In the genomic region with DNA sequence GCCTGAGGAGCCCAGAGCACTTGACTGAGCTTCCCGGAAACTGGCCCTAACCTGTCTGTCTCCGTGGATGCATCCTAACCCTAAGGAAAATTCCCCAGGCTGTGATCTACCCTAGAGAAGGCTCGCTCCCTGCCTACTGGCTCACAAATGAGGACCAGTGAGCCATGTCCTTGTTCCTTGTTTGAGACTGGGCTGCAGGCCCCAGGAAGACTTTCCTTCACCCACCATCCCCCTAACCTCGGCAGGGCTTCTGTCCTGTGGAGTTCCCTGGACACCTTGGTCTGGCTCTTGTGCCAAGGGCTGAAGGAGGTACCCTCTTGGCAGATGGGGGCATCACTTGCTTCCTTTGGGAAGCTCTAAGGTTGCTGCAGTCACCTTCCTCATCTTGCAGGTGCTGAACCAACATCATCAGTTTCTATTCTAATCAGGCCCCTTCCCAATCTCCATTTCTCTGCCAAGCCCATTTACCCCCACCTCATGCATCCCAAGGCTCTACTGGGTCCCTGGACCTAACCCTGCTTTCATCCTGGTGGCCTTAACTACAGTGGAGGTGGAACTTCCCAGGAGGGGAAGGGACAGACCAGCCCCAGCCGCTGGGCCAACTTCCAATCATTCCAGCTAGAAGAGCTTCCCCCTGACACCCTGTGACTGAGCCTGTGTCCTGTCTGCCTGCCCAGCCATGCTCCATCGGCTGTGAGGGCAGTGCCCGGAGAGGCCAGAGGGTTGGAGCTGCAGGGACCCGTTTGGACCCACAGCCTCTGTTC, we compare ENCODE assay signal across 8 cellular contexts. TPM values are rescaled to one million over a fixed set of nuclear protein-coding genes. Genes with fewer than 3 reads are reported as not detected.
DNase-seq lines count a peak whose midpoint lies in the region; ATAC-seq and TF ChIP-seq lines count a peak whose summit lies in the region.

No MANE protein-coding gene starts in this region.

- no peak for TF ChIP-seq POLR2A in Peyer's patch (IDR thresholded peaks at IDR 0.05)

- peak overlapping the region in 10 of 11 experiments; percentile 83 to 97 (median 90); a peak in 19 of 22 replicates for H3K9ac ChIP-seq in BLaER1 treated with 17β-estradiol and CSF1 and Interleukin-3, amounts not matched to agents 10 nM and 100 nM

- H3K4me1 ChIP-seq in BLaER1 treated with 17β-estradiol and CSF1 and Interleukin-3, amounts not matched to agents 10 nM and 100 nM, result peaks cover 24 to 49% (median 34%) of the 10 kb centered on the region in 10 experiments
- H3K4me1 ChIP-seq in Peyer's patch (peaks cover 0 to 20% (median 6%) of the 10 kb centered on the region in 4 donors), esophagus (ENCODE audit: control insufficient read depth in 2 of 2, insufficient read depth in 2 of 2, low read length in 1 of 2) (peaks cover 3 to 6% of the 10 kb centered on the region in 2 donors)

- H3K27ac ChIP-seq in BLaER1 treated with 17β-estradiol and CSF1 and Interleukin-3, amounts not matched to agents 10 nM and 100 nM, result peak overlapping the region in 7 of 11 experiments; percentile 86 to 95 (median 91); a peak in 4 of 22 replicates
- peak overlapping the region; percentile 67 to 87 (median 74) for H3K27ac ChIP-seq in Peyer's patch
- peak overlapping the region; percentile 63 to 72 for H3K27ac ChIP-seq in esophagus (ENCODE audit: low read depth in 2 of 2, low read length in 1 of 2)

- H3K4me1 Mint-ChIP-seq in neural crest cell, result peaks cover 31% of the 10 kb centered on the region

- H4K20me1 ChIP-seq in BLaER1 treated with 17β-estradiol and CSF1 and Interleukin-3, amounts not matched to agents 10 nM and 100 nM, result peaks cover 0 to 76% (median 57%) of the 10 kb centered on the region in 11 experiments; a peak in 16 of 22 replicates

- peak overlapping the region; percentile 83 to 99 (median 92) for H3K4me2 ChIP-seq in BLaER1 treated with 17β-estradiol and CSF1 and Interleukin-3, amounts not matched to agents 10 nM and 100 nM

- peak overlapping the region; percentile 85 for H3K4me3 Mint-ChIP-seq in neural crest cell

- H3K36me3 ChIP-seq in BLaER1 treated with 17β-estradiol and CSF1 and Interleukin-3, amounts not matched to agents 10 nM and 100 nM, result peaks cover 41 to 76% (median 60%) of the 10 kb centered on the region in 11 experiments
- H3K36me3 ChIP-seq in Peyer's patch (peaks cover 0 to 51% (median 0%) of the 10 kb centered on the region in 3 donors), esophagus (ENCODE audit: control insufficient read depth in 2 of 2, insufficient read depth in 2 of 2, low read length in 1 of 2) (peaks cover 20 to 29% of the 10 kb centered on the region in 2 donors)

- peak overlapping the region; percentile 63 to 88 (median 79) for H3K4me3 ChIP-seq in BLaER1 treated with 17β-estradiol and CSF1 and Interleukin-3, amounts not matched to agents 10 nM and 100 nM
- H3K4me3 ChIP-seq in Peyer's patch, result peak overlapping the region in 2 of 4 donors; percentile 75 to 92
- peak overlapping the region; percentile 71 to 80 for H3K4me3 ChIP-seq in esophagus (ENCODE audit: low read depth in 1 of 2, low read length in 2 of 2)

- no peak overlapping the region for H3K27ac Mint-ChIP-seq in neural crest cell (ENCODE audit: unreplicated experiment)

- 51 to 63% methylated on average over 8 of the region's 8 CpGs for WGBS in esophagus, 2 donors

- H3K27me3 ChIP-seq in BLaER1 treated with 17β-estradiol and CSF1 and Interleukin-3, amounts not matched to agents 10 nM and 100 nM, result no peaks in the 10 kb centered on the region
- H3K27me3 ChIP-seq in Peyer's patch (no peaks in the 10 kb centered on the region), esophagus (ENCODE audit: control insufficient read depth in 1 of 2, insufficient read depth in 2 of 2, low read length in 2 of 2) (no peaks in the 10 kb centered on the region)

- peak in 1 of 3 donors; percentile 51 for DNase-seq in Peyer's patch
- DNase-seq in neural crest cell (ENCODE audit: low read depth, low spot score), result no peak
- DNase-seq in LoVo (ENCODE audit: low spot score), result no peak
- DNase-seq in NCI-H345 treated with DMSO at 0.1 percent for 48 hours (lab: John Stamatoyannopoulos, UW; ENCODE audit: unreplicated experiment), result no peak

- peaks cover 18% of the 10 kb centered on the region for H3K27me3 Mint-ChIP-seq in neural crest cell (ENCODE audit: low read depth)

- peaks cover 15% of the 10 kb centered on the region for H3K36me3 Mint-ChIP-seq in neural crest cell (ENCODE audit: low read depth)

- H3K9me3 ChIP-seq in BLaER1 treated with 17β-estradiol and CSF1 and Interleukin-3, amounts not matched to agents 10 nM and 100 nM (replicated peaks in 1 of 11), result no peaks in the 10 kb centered on the region
- H3K9me3 ChIP-seq in Peyer's patch (no peaks in the 10 kb centered on the region), esophagus (ENCODE audit: control insufficient read depth in 2 of 2, insufficient read depth in 1 of 2, low read depth in 1 of 2, low read length in 1 of 2) (no peaks in the 10 kb centered on the region)

- TF ChIP-seq CTCF in Peyer's patch (IDR thresholded peaks at IDR 0.05), result no peak
- no peak for TF ChIP-seq CTCF in neural crest cell (conservative IDR thresholded peaks at IDR 0.05)

- no peak for ATAC-seq in HG02798 (IDR thresholded peaks at IDR 0.05; ENCODE audit: poor library complexity, unreplicated experiment)
- ATAC-seq in HG02759 (IDR thresholded peaks at IDR 0.05; ENCODE audit: unreplicated experiment), result no peak

- no peaks in the 10 kb centered on the region for H3K9me3 Mint-ChIP-seq in neural crest cell

RNA-seq across cellular contexts. Expression of a gene that starts 12.4 kb away (rescaled TPM):
- total RNA-seq in Peyer's patch, result 100 to 1,000 TPM in 1 of 4 donors, 10 to 100 TPM in 3; 45.0 to 115 (median 73.0) TPM
- 10 to 100 TPM; 39.9 to 64.1 TPM for polyA plus RNA-seq in esophagus
- 154 and 157 TPM in 2 replicates for total RNA-seq in neural crest cell

RNA-seq across cellular contexts. Expression of a gene that starts 12.5 kb away (rescaled TPM):
- total RNA-seq in Peyer's patch (10 to 100 TPM; 10.9 to 28.7 (median 19.0) TPM), neural crest cell (41.0 and 41.4 TPM in 2 replicates)
- polyA plus RNA-seq in esophagus, result 1 to 10 TPM; 3.4 to 4.9 TPM

RNA-seq across cellular contexts. Expression of a gene that starts 12.7 kb away (rescaled TPM):
- total RNA-seq in Peyer's patch (10 to 100 TPM in 1 of 4 donors, 1 to 10 TPM in 3; 2.9 to 17.3 (median 4.2) TPM), neural crest cell (14.4 and 18.5 TPM in 2 replicates)
- polyA plus RNA-seq in esophagus, result 1 to 10 TPM; 3.5 to 6.2 TPM

RNA-seq across cellular contexts. Expression of a gene that starts 26.3 kb away (rescaled TPM):
- total RNA-seq in Peyer's patch, result 10 to 100 TPM; 38.9 to 94.1 (median 57.7) TPM
- polyA plus RNA-seq in esophagus, result 10 to 100 TPM; 23.2 to 34.8 TPM
- total RNA-seq in neural crest cell, result 39.2 and 40.8 TPM in 2 replicates
